ENCODE assay signal across 1 cellular context in the genomic region with DNA sequence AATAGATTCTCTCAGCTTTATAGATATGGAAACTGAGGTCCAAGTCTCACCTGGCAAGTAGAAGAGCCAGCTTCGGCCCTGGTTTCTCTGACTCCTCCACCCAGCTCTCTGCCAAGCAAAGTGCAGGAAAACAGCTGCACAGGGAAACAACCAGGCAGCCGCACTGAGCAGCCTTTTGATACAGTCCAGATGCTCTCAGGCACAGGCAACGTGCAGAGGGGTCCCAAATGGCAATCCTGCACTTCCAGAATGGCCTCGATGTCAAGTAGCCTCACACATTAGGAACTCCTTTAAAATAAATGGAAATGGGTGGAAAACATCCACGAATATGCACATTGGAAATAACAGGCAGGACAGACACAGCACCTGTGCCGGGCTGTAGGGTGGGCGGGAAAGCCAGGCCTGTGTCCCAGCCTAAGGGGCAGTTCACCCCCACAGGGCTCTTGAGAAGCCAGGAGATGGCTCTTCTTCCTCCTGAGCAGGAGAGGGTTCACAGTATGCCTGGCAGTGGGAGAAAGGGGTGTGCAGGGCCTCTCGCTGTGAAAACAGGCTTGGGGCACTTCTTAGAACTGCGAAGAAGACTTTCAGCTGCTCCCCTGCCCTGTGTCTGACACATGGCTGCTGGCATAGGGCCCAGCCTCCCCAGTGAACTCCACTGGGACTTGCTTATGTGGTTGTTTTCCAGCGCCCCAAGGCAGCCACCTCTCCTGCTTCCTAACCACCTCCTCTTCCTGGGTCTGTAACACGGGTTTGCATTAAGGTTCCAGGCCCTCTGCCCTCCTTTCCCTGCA.
TF ChIP-seq lines count a peak whose summit lies in the region.

No MANE protein-coding gene starts in this region.

TF ChIP-seq in SK-N-SH, 30 proteins besides CTCF, POLR2A, EP300 and RAD21 (continued from another document):
- TF ChIP-seq MXI1 (IDR thresholded peaks at IDR 0.05; ENCODE audit: low read depth, low read length) (0 out of 2 replicates have a peak, but pooled peaks have one; percentile 9), POLR2AphosphoS5 (IDR thresholded peaks at IDR 0.05; ENCODE audit: low read depth, low read length) (no peak), CHD2 (IDR thresholded peaks at IDR 0.05; ENCODE audit: low read length, partially characterized antibody) (peak; percentile 21), TEAD4 (IDR thresholded peaks at IDR 0.05; ENCODE audit: borderline replicate concordance, insufficient read depth) (no peak), TCF12 (IDR thresholded peaks at IDR 0.05) (no peak)
